Comparison of ENCODE assay signal across 8 cellular contexts in genomic region chr7:74655785-74656420, GRCh38. TPM values are rescaled to one million over a fixed set of nuclear protein-coding genes. Genes with fewer than 3 reads are reported as not detected.
DNase-seq lines count a peak whose midpoint lies in the region; ATAC-seq and TF ChIP-seq lines count a peak whose summit lies in the region.

No MANE protein-coding gene starts in this region.

- peak; percentile 46 for DNase-seq in DMS53 (lab: John Stamatoyannopoulos, UW)
- DNase-seq in NCI-H69 (lab: John Stamatoyannopoulos, UW) = peak; percentile 59
- DNase-seq in effector memory CD8-positive, alpha-beta T cell = no peak
- DNase-seq in ovary = no peak
- no peak for DNase-seq in HPDE6-E6E7 (ENCODE audit: extremely low spot score)
- DNase-seq in globus pallidus (ENCODE audit: low spot score) = no peak
- DNase-seq in AG08395 (ENCODE audit: low spot score) = no peak
- DNase-seq in pons (ENCODE audit: low spot score) = no peak

- peak overlapping the region; percentile 95 to 98 for H3K4me3 Mint-ChIP-seq in effector memory CD8-positive, alpha-beta T cell

- no peak for TF ChIP-seq POLR2A in ovary (IDR thresholded peaks at IDR 0.05)

- H3K9me3 ChIP-seq in ovary = no peaks in the 10 kb centered on the region

- peak overlapping the region in 1 of 2 donors; percentile 77 for H3K27ac ChIP-seq in ovary

- H3K4me1 Mint-ChIP-seq in effector memory CD8-positive, alpha-beta T cell (ENCODE audit: low read depth in 2 of 2) = peaks cover 25 to 36% of the 10 kb centered on the region in 2 donors

- H3K36me3 ChIP-seq in ovary = no peaks in the 10 kb centered on the region

- H3K36me3 Mint-ChIP-seq in effector memory CD8-positive, alpha-beta T cell (ENCODE audit: insufficient read depth) = peaks cover 36% of the 10 kb centered on the region

- peaks cover 2% of the 10 kb centered on the region for H3K4me1 ChIP-seq in ovary (ENCODE audit: insufficient read depth)

- TF ChIP-seq EP300 in ovary (IDR thresholded peaks at IDR 0.05) = no peak

- peak overlapping the region; percentile 54 for H3K4me3 ChIP-seq in ovary

- H3K27me3 Mint-ChIP-seq in effector memory CD8-positive, alpha-beta T cell = no peaks in the 10 kb centered on the region

- H3K27me3 ChIP-seq in ovary = no peaks in the 10 kb centered on the region

- WGBS in ovary, 3 donors = 17 to 31% (median 27%) methylated on average over 20 of the region's 20 CpGs

- H3K9me3 Mint-ChIP-seq in effector memory CD8-positive, alpha-beta T cell = no peaks in the 10 kb centered on the region

- no peak for TF ChIP-seq CTCF in ovary (IDR thresholded peaks at IDR 0.05)

- no peak for ATAC-seq in effector memory CD8-positive, alpha-beta T cell (replicated peaks)

- intact Hi-C loops in ovary (cut with DNase I) = loop anchor here in 1 of 4 donors (2.0 to 10.0 kb wide), 2 partner anchors 27 to 329 kb away; no protein-coding TSS in a partner anchor

- peak overlapping the region; percentile 92 to 98 for H3K27ac Mint-ChIP-seq in effector memory CD8-positive, alpha-beta T cell

RNA-seq across cellular contexts. Expression of gene GTF2I, which starts 1.6 kb away (rescaled TPM):
- total RNA-seq in ovary = 100 to 1,000 TPM; 117 to 232 (median 204) TPM
- polyA plus RNA-seq in ovary = 100 to 1,000 TPM in 1 of 2 donors, 10 to 100 TPM in 1; 49.7 to 166 TPM

Comparison
In these comparisons a context has a peak if more than half of its experiments do, and no peak if none do; other contexts are left out.
1. DNase-seq: peak in DMS53 (single experiment) and NCI-H69 (single experiment); none in effector memory CD8-positive, alpha-beta T cell (0 of 3), ovary (0 of 5), HPDE6-E6E7 (single experiment), globus pallidus (single experiment), AG08395 (single experiment) and pons (single experiment).